In genomic region chrX:154720067-154720466, GRCh38 we compare ENCODE assay signal across 18 cellular contexts. TPM values are rescaled to one million over a fixed set of nuclear protein-coding genes. Genes with fewer than 3 reads are reported as not detected.
A peak's percentile ranks its signal among the peaks of the same experiment; 100 is the strongest.
DNase-seq lines count a peak whose midpoint lies in the region; ATAC-seq and TF ChIP-seq lines count a peak whose summit lies in the region.
"Had no signal": no experiment of that assay in that cellular context is flagged by ENCODE, and none has a peak within 500 bp of the region (broad histone marks: within the 10 kb centered on the region; RNA-seq: fewer than 3 reads in every experiment).

No MANE protein-coding gene starts in this region.

- CTCF ChIA-PET in IMR-90 (lab: Yijun Ruan, JAX), result no interaction called here
- CTCF ChIA-PET in activated CD4-positive, alpha-beta memory T cell treated with anti-CD3 and anti-CD28 coated beads, Interleukin-2, amount 10 ng/mL, durations not matched to agents 7 days and 5 days (lab: Charles Lee), result interaction anchor here (1.0 to 5.0 kb wide), 5 partner anchors 10 to 42 kb away, joined by 3 to 71 read pairs (median 5); partner anchors contain the start of genes DKC1 and GAB3

- H2BK5ac ChIP-seq in IMR-90 (ENCODE audit: low read depth, low read length, poor library complexity, severe bottlenecking), result no peak overlapping the region

- BruUV-seq in IMR-90 (replicated peaks; lab: Mats Ljungman, UMichigan), result no TSS peak

- H2AK5ac ChIP-seq in IMR-90 (ENCODE audit: low read depth, low read length), result no peak overlapping the region

- POLR2A ChIA-PET in IMR-90 (lab: Charles Lee; ENCODE audit: unreplicated experiment), result no interaction called here
- POLR2A ChIA-PET in activated CD4-positive, alpha-beta memory T cell treated with anti-CD3 and anti-CD28 coated beads, Interleukin-2, amount 10 ng/mL, durations not matched to agents 7 days and 5 days (lab: Charles Lee), result interaction anchor here (1.4 to 4.8 kb wide), 5 partner anchors 9 to 42 kb away, joined by 4 to 32 read pairs (median 12); partner anchors contain the start of genes DKC1 and GAB3

- H3K4me3 Mint-ChIP-seq in activated CD4-positive, alpha-beta memory T cell treated with anti-CD3 and anti-CD28 coated beads, Interleukin-2, amount 10 ng/mL, durations not matched to agents 7 days and 5 days, result no peak overlapping the region
- H3K4me3 Mint-ChIP-seq in natural killer cell treated with Interleukin-12 subunit alpha and Interleukin-12 subunit beta and Interleukin-15 and Interleukin-18, amount 100 ng/mL, for 72 hours, result no peak overlapping the region
- H3K4me3 Mint-ChIP-seq: HFFc6 had no signal

- no peak overlapping the region for H3K18ac ChIP-seq in IMR-90 (ENCODE audit: low read depth, low read length)

- peaks cover 80% of the 10 kb centered on the region for H3K4me1 Mint-ChIP-seq in activated CD4-positive, alpha-beta memory T cell treated with anti-CD3 and anti-CD28 coated beads, Interleukin-2, amount 10 ng/mL, durations not matched to agents 7 days and 5 days
- peaks cover 59 to 72% of the 10 kb centered on the region in 2 donors for H3K4me1 Mint-ChIP-seq in natural killer cell treated with Interleukin-12 subunit alpha and Interleukin-12 subunit beta and Interleukin-15 and Interleukin-18, amount 100 ng/mL, for 72 hours (ENCODE audit: low read depth in 2 of 2)

- TF ChIP-seq EP300 in tibial nerve (IDR thresholded peaks at IDR 0.05), result no peak

- no peaks in the 10 kb centered on the region for H3K27me3 Mint-ChIP-seq in activated CD4-positive, alpha-beta memory T cell treated with anti-CD3 and anti-CD28 coated beads, Interleukin-2, amount 10 ng/mL, durations not matched to agents 7 days and 5 days
- peaks cover 0 to 5% of the 10 kb centered on the region in 2 donors for H3K27me3 Mint-ChIP-seq in natural killer cell treated with Interleukin-12 subunit alpha and Interleukin-12 subunit beta and Interleukin-15 and Interleukin-18, amount 100 ng/mL, for 72 hours
- H3K27me3 Mint-ChIP-seq: CD4-positive, alpha-beta T cell had no signal

- no peak overlapping the region for H2AFZ ChIP-seq in IMR-90 (replicated peaks; ENCODE audit: low read length, poor library complexity)

- H3K36me3 Mint-ChIP-seq in activated CD4-positive, alpha-beta memory T cell treated with anti-CD3 and anti-CD28 coated beads, Interleukin-2, amount 10 ng/mL, durations not matched to agents 7 days and 5 days (ENCODE audit: low read depth), result peaks cover 22% of the 10 kb centered on the region
- peaks cover 2% of the 10 kb centered on the region for H3K36me3 Mint-ChIP-seq in natural killer cell treated with Interleukin-12 subunit alpha and Interleukin-12 subunit beta and Interleukin-15 and Interleukin-18, amount 100 ng/mL, for 72 hours

- intact Hi-C loops in IMR-90 (cut with micrococcal nuclease), result no loop called here

- 0 out of 2 replicates have a peak, but pooled peaks cover 4% of the 10 kb centered on the region for H3K9me1 ChIP-seq in IMR-90 (ENCODE audit: insufficient read depth, low read length)

- peaks cover 7% of the 10 kb centered on the region for H3K9me3 Mint-ChIP-seq in activated CD4-positive, alpha-beta memory T cell treated with anti-CD3 and anti-CD28 coated beads, Interleukin-2, amount 10 ng/mL, durations not matched to agents 7 days and 5 days
- H3K9me3 Mint-ChIP-seq in natural killer cell treated with Interleukin-12 subunit alpha and Interleukin-12 subunit beta and Interleukin-15 and Interleukin-18, amount 100 ng/mL, for 72 hours, result no peaks in the 10 kb centered on the region
- H3K9me3 Mint-ChIP-seq: CD4-positive, alpha-beta T cell; HFFc6 had no signal

- no peak overlapping the region for H3K23ac ChIP-seq in IMR-90 (ENCODE audit: low read depth, low read length)

- H4K8ac ChIP-seq in IMR-90 (ENCODE audit: low read depth in 2 of 2, low read length in 2 of 2), result no peak overlapping the region

- H4K5ac ChIP-seq in IMR-90 (ENCODE audit: low read depth, low read length), result no peak overlapping the region

- dilution Hi-C loops in IMR-90 (cut with HindIII; ENCODE audit: low sequenced_read_pairs, unreplicated experiment), result no loop called here

- H3K14ac ChIP-seq in IMR-90 (replicated peaks; ENCODE audit: low read depth, low read length), result no peak overlapping the region

- TF ChIP-seq CTCF in IMR-90 (conservative IDR thresholded peaks at IDR 0.05; ENCODE audit: low read depth, low read length) (no peak), tibial nerve (IDR thresholded peaks at IDR 0.05) (no peak)

- WGBS in IMR-90 (ENCODE audit: extremely low coverage in 2 of 2, insufficient read length in 1 of 2), 2 experiments, result no CpG with 5 or more reads among the region's 4 CpGs
- 53 to 87% methylated on average over 3 to 4 of the region's 4 CpGs for WGBS in tibial nerve, 2 donors

- H3K27me3 ChIP-seq in IMR-90 (ENCODE audit: control insufficient read depth, insufficient read depth, low read length) (no peaks in the 10 kb centered on the region), tibial nerve (no peaks in the 10 kb centered on the region)

- H2AK9ac ChIP-seq in IMR-90 (replicated peaks; ENCODE audit: low read depth, low read length, poor library complexity), result no peak overlapping the region

- H3K9me3 ChIP-seq in IMR-90 (ENCODE audit: control insufficient read depth, insufficient read depth, low read length) (no peaks in the 10 kb centered on the region), tibial nerve (no peaks in the 10 kb centered on the region)

- no peak overlapping the region for H3K4ac ChIP-seq in IMR-90 (ENCODE audit: low read depth, low read length)

- no peak overlapping the region for H3K27ac ChIP-seq in IMR-90 (ENCODE audit: insufficient read depth, low read length)
- no peak overlapping the region for H3K27ac ChIP-seq in tibial nerve
- H3K27ac ChIP-seq: KMS-11 had no signal

- no peaks in the 10 kb centered on the region for H3K4me1 ChIP-seq in IMR-90 (ENCODE audit: control insufficient read depth, insufficient read depth, low read length)
- no peaks in the 10 kb centered on the region for H3K4me1 ChIP-seq in tibial nerve

- no peak overlapping the region for H4K91ac ChIP-seq in IMR-90 (ENCODE audit: insufficient read depth, low read depth, low read length)

- TF ChIP-seq RAD21 in IMR-90 (IDR thresholded peaks at IDR 0.05; ENCODE audit: low read length), result no peak

- no peak overlapping the region for H3K56ac ChIP-seq in IMR-90 (ENCODE audit: extremely low read depth, insufficient read depth, low read length)

- H3K9ac ChIP-seq in IMR-90 (ENCODE audit: low read depth, low read length), result no peak overlapping the region
- H3K9ac ChIP-seq: KMS-11 had no signal

- TF ChIP-seq POLR2A in IMR-90 (IDR thresholded peaks at IDR 0.05; ENCODE audit: low read depth, low read length) (no peak), tibial nerve (IDR thresholded peaks at IDR 0.05) (no peak)

- in situ Hi-C loops in IMR-90 (cut with MboI; ENCODE audit: low sequenced_read_pairs), result no loop called here

- H2BK15ac ChIP-seq in IMR-90 (ENCODE audit: low read depth, low read length), result no peak overlapping the region

- no peaks in the 10 kb centered on the region; the same call in 1 of the 2 replicates for H4K20me1 ChIP-seq in IMR-90 (ENCODE audit: insufficient read depth, low read length)

- DNase-seq in activated CD4-positive, CD25-positive, alpha-beta regulatory T cell treated with anti-CD3 and anti-CD28 coated beads, Interleukin-2, amount 50 U/mL, for 72 hours, result no peak
- DNase-seq in IMR-90 (no peak), NCI-H1436 treated with DMSO at 0.1 percent for 48 hours (lab: John Stamatoyannopoulos, UW) (no peak), tibial nerve (ENCODE audit: low spot score in 2 of 2) (no peak)
- DNase-seq in activated CD4-positive, alpha-beta memory T cell treated with anti-CD3 and anti-CD28 coated beads, Interleukin-2, amount 10 ng/mL, durations not matched to agents 7 days and 5 days, result no peak
- no peak for DNase-seq in natural killer cell treated with Interleukin-12 subunit alpha and Interleukin-12 subunit beta and Interleukin-15 and Interleukin-18, amount 100 ng/mL, for 72 hours (ENCODE audit: low spot score)
- DNase-seq: 8988T; Calu3; NCI-H146; NCI-H526 treated with DMSO at 0.1 percent for 48 hours; NK-92 treated with Interleukin-12 subunit alpha and Interleukin-12 subunit beta, amount 100 ng/mL, for 24 hours had no signal

- H3K4me2 ChIP-seq in IMR-90 (ENCODE audit: low read depth, low read length), result no peak overlapping the region
- H3K4me2 ChIP-seq: KMS-11 had no signal

- peak; percentile 38 to 44 for ATAC-seq in activated CD4-positive, CD25-positive, alpha-beta regulatory T cell treated with anti-CD3 and anti-CD28 coated beads, Interleukin-2, amount 50 U/mL, for 24 hours
- ATAC-seq in IMR-90 (ENCODE audit: low read depth), result no peak
- ATAC-seq in natural killer cell treated with Interleukin-12 subunit alpha and Interleukin-12 subunit beta and Interleukin-15 and Interleukin-18, amount 100 ng/mL, for 72 hours, result peak in 1 of 2 donors; percentile 53
- no peak for ATAC-seq in GM18867 (IDR thresholded peaks at IDR 0.05; ENCODE audit: unreplicated experiment)
- ATAC-seq: GM12878 had no signal

- H3K4me3 ChIP-seq in IMR-90 (ENCODE audit: insufficient read depth, low read depth, low read length), result no peak overlapping the region
- H3K4me3 ChIP-seq in tibial nerve, result no peak overlapping the region
- H3K4me3 ChIP-seq: GM12878 had no signal

- no peak overlapping the region for H2BK20ac ChIP-seq in IMR-90 (ENCODE audit: low read depth, low read length)

- H3K36me3 ChIP-seq in IMR-90 (ENCODE audit: control insufficient read depth, insufficient read depth, low read length), result no peaks in the 10 kb centered on the region
- no peaks in the 10 kb centered on the region for H3K36me3 ChIP-seq in tibial nerve

- 0 out of 4 replicates have a peak, but pooled peaks cover 0 to 3% of the 10 kb centered on the region in 2 experiments for H3K79me1 ChIP-seq in IMR-90 (ENCODE audit: low read depth in 1 of 2, low read length in 2 of 2)

- H3K27ac Mint-ChIP-seq in activated CD4-positive, alpha-beta memory T cell treated with anti-CD3 and anti-CD28 coated beads, Interleukin-2, amount 10 ng/mL, durations not matched to agents 7 days and 5 days, result peak overlapping the region; percentile 35
- peak overlapping the region; percentile 95 to 99 for H3K27ac Mint-ChIP-seq in natural killer cell treated with Interleukin-12 subunit alpha and Interleukin-12 subunit beta and Interleukin-15 and Interleukin-18, amount 100 ng/mL, for 72 hours

- no peak overlapping the region for H2BK120ac ChIP-seq in IMR-90 (ENCODE audit: low read depth, low read length)

RNA-seq across cellular contexts. Expression of gene GAB3, which starts 30.8 kb away (rescaled TPM):
- total RNA-seq in IMR-90 (2012; rRNA removed), result 1.9 and 2.2 TPM in 2 replicates
- polyA plus RNA-seq in IMR-90 (2012; rRNA removed), result 3.4 and 3.7 TPM in 2 replicates
- polyA plus RNA-seq in IMR-90 (2012; cell fraction: cytosol; rRNA removed), result 0.56 and 0.63 TPM in 2 replicates
- 2.7 and 11.3 TPM in 2 replicates for polyA plus RNA-seq in IMR-90 (2012; cell fraction: nucleus; rRNA removed; ENCODE audit: low replicate concordance)
- total RNA-seq in activated CD4-positive, alpha-beta memory T cell treated with anti-CD3 and anti-CD28 coated beads, Interleukin-2, amount 10 ng/mL, durations not matched to agents 7 days and 5 days, result 10 to 100 TPM; 10.5 to 12.0 TPM
- 10 to 100 TPM; 20.3 to 28.3 TPM for total RNA-seq in natural killer cell treated with Interleukin-12 subunit alpha and Interleukin-12 subunit beta and Interleukin-15 and Interleukin-18, amount 100 ng/mL, for 72 hours
- 1 to 10 TPM; 5.1 to 7.5 (median 5.8) TPM for total RNA-seq in tibial nerve
- total RNA-seq: Calu3, G401 had no signal

RNA-seq across cellular contexts. Expression of gene DKC1, which starts 42.6 kb away (rescaled TPM):
- 63.8 and 66.7 TPM in 2 replicates for total RNA-seq in IMR-90 (2012; rRNA removed)
- 42.9 and 49.9 TPM in 2 replicates for polyA plus RNA-seq in IMR-90 (2012; rRNA removed)
- polyA plus RNA-seq in IMR-90 (2012; cell fraction: cytosol; rRNA removed), result 14.1 and 16.9 TPM in 2 replicates
- polyA plus RNA-seq in IMR-90 (2012; cell fraction: nucleus; rRNA removed; ENCODE audit: low replicate concordance), result 17.0 and 55.5 TPM in 2 replicates
- 10 to 100 TPM; 46.8 to 50.4 TPM for total RNA-seq in activated CD4-positive, alpha-beta memory T cell treated with anti-CD3 and anti-CD28 coated beads, Interleukin-2, amount 10 ng/mL, durations not matched to agents 7 days and 5 days
- 100 to 1,000 TPM in 1 of 2 donors, 10 to 100 TPM in 1; 91.6 to 173 TPM for total RNA-seq in natural killer cell treated with Interleukin-12 subunit alpha and Interleukin-12 subunit beta and Interleukin-15 and Interleukin-18, amount 100 ng/mL, for 72 hours
- 10 to 100 TPM; 24.1 to 37.8 (median 29.4) TPM for total RNA-seq in tibial nerve

Comparison
In these comparisons a context has a peak if more than half of its experiments do, and no peak if none do; other contexts are left out.
1. ATAC-seq: peak in activated CD4-positive, CD25-positive, alpha-beta regulatory T cell treated with anti-CD3 and anti-CD28 coated beads, Interleukin-2, amount 50 U/mL, for 24 hours (2 of 2); none in IMR-90 (single experiment) and GM18867 (single experiment).